2 cellular contexts compared by ENCODE assay signal in the genomic region with DNA sequence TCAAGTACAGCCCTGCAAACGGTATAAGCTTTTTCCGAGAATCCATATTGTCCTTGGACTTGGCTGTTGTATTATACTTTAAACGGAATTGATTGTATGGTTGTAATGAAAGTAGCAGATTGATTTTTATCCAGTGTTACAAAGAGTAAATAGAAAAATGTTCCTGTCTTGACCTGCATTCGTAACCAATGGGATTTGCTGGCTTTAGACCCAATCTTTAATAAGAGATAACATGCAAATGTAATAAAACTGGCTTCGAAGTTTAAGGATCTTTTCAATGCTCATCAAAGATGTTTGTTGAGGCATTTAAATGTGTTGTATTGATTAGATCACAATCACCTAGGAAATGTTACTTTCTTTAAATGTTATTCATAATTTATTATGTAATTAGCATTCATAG.
TF ChIP-seq lines count a peak whose summit lies in the region.

No MANE protein-coding gene starts in this region.

TF ChIP-seq in liver, 16 proteins besides CTCF, POLR2A, EP300 and RAD21:
- TF ChIP-seq, protein P1, sequence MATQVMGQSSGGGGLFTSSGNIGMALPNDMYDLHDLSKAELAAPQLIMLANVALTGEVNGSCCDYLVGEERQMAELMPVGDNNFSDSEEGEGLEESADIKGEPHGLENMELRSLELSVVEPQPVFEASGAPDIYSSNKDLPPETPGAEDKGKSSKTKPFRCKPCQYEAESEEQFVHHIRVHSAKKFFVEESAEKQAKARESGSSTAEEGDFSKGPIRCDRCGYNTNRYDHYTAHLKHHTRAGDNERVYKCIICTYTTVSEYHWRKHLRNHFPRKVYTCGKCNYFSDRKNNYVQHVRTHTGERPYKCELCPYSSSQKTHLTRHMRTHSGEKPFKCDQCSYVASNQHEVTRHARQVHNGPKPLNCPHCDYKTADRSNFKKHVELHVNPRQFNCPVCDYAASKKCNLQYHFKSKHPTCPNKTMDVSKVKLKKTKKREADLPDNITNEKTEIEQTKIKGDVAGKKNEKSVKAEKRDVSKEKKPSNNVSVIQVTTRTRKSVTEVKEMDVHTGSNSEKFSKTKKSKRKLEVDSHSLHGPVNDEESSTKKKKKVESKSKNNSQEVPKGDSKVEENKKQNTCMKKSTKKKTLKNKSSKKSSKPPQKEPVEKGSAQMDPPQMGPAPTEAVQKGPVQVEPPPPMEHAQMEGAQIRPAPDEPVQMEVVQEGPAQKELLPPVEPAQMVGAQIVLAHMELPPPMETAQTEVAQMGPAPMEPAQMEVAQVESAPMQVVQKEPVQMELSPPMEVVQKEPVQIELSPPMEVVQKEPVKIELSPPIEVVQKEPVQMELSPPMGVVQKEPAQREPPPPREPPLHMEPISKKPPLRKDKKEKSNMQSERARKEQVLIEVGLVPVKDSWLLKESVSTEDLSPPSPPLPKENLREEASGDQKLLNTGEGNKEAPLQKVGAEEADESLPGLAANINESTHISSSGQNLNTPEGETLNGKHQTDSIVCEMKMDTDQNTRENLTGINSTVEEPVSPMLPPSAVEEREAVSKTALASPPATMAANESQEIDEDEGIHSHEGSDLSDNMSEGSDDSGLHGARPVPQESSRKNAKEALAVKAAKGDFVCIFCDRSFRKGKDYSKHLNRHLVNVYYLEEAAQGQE (IDR thresholded peaks at IDR 0.05): no peak
- TF ChIP-seq, protein P2, sequence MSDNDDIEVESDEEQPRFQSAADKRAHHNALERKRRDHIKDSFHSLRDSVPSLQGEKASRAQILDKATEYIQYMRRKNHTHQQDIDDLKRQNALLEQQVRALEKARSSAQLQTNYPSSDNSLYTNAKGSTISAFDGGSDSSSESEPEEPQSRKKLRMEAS (IDR thresholded peaks at IDR 0.05): no peak
- TF ChIP-seq TAF1 (conservative IDR thresholded peaks at IDR 0.05) (no peak), HNF4A (conservative IDR thresholded peaks at IDR 0.05) (peak; percentile 28 to 29), FOXA2 (IDR thresholded peaks at IDR 0.05) (peak; percentile 40), EGR1 (IDR thresholded peaks at IDR 0.05; ENCODE audit: low read depth in 2 of 2) (no peak), GABPA (IDR thresholded peaks at IDR 0.05 in 1 of 2, conservative IDR thresholded peaks at IDR 0.05 in 1 of 2) (no peak), SP1 (IDR thresholded peaks at IDR 0.05) (peak; percentile 27), FOXA1 (IDR thresholded peaks at IDR 0.05) (no peak), RXRA (IDR thresholded peaks at IDR 0.05) (no peak), YY1 (IDR thresholded peaks at IDR 0.05) (peak; percentile 53)
- TF ChIP-seq, protein P3, sequence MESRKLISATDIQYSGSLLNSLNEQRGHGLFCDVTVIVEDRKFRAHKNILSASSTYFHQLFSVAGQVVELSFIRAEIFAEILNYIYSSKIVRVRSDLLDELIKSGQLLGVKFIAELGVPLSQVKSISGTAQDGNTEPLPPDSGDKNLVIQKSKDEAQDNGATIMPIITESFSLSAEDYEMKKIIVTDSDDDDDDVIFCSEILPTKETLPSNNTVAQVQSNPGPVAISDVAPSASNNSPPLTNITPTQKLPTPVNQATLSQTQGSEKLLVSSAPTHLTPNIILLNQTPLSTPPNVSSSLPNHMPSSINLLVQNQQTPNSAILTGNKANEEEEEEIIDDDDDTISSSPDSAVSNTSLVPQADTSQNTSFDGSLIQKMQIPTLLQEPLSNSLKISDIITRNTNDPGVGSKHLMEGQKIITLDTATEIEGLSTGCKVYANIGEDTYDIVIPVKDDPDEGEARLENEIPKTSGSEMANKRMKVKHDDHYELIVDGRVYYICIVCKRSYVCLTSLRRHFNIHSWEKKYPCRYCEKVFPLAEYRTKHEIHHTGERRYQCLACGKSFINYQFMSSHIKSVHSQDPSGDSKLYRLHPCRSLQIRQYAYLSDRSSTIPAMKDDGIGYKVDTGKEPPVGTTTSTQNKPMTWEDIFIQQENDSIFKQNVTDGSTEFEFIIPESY (IDR thresholded peaks at IDR 0.05): peak; percentile 12
- TF ChIP-seq, protein P4, sequence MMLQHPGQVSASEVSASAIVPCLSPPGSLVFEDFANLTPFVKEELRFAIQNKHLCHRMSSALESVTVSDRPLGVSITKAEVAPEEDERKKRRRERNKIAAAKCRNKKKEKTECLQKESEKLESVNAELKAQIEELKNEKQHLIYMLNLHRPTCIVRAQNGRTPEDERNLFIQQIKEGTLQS (IDR thresholded peaks at IDR 0.05): no peak

TF ChIP-seq in HepG2, 621 proteins besides CTCF, POLR2A, EP300 and RAD21:
- TF ChIP-seq, protein P5, sequence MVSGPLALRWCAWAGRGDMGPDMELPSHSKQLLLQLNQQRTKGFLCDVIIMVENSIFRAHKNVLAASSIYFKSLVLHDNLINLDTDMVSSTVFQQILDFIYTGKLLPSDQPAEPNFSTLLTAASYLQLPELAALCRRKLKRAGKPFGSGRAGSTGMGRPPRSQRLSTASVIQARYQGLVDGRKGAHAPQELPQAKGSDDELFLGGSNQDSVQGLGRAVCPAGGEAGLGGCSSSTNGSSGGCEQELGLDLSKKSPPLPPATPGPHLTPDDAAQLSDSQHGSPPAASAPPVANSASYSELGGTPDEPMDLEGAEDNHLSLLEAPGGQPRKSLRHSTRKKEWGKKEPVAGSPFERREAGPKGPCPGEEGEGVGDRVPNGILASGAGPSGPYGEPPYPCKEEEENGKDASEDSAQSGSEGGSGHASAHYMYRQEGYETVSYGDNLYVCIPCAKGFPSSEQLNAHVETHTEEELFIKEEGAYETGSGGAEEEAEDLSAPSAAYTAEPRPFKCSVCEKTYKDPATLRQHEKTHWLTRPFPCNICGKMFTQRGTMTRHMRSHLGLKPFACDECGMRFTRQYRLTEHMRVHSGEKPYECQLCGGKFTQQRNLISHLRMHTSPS (CRISPR knock-in tag; IDR thresholded peaks at IDR 0.05; ENCODE audit: low read depth): no peak
- TF ChIP-seq GABPB1 (CRISPR knock-in tag; IDR thresholded peaks at IDR 0.05): no peak
- TF ChIP-seq, protein P6, sequence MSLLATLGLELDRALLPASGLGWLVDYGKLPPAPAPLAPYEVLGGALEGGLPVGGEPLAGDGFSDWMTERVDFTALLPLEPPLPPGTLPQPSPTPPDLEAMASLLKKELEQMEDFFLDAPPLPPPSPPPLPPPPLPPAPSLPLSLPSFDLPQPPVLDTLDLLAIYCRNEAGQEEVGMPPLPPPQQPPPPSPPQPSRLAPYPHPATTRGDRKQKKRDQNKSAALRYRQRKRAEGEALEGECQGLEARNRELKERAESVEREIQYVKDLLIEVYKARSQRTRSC (CRISPR knock-in tag; IDR thresholded peaks at IDR 0.05; ENCODE audit: low read depth): no peak
- TF ChIP-seq HCFC1 (IDR thresholded peaks at IDR 0.05; ENCODE audit: low read depth, low read length): no peak
- TF ChIP-seq, protein P7, sequence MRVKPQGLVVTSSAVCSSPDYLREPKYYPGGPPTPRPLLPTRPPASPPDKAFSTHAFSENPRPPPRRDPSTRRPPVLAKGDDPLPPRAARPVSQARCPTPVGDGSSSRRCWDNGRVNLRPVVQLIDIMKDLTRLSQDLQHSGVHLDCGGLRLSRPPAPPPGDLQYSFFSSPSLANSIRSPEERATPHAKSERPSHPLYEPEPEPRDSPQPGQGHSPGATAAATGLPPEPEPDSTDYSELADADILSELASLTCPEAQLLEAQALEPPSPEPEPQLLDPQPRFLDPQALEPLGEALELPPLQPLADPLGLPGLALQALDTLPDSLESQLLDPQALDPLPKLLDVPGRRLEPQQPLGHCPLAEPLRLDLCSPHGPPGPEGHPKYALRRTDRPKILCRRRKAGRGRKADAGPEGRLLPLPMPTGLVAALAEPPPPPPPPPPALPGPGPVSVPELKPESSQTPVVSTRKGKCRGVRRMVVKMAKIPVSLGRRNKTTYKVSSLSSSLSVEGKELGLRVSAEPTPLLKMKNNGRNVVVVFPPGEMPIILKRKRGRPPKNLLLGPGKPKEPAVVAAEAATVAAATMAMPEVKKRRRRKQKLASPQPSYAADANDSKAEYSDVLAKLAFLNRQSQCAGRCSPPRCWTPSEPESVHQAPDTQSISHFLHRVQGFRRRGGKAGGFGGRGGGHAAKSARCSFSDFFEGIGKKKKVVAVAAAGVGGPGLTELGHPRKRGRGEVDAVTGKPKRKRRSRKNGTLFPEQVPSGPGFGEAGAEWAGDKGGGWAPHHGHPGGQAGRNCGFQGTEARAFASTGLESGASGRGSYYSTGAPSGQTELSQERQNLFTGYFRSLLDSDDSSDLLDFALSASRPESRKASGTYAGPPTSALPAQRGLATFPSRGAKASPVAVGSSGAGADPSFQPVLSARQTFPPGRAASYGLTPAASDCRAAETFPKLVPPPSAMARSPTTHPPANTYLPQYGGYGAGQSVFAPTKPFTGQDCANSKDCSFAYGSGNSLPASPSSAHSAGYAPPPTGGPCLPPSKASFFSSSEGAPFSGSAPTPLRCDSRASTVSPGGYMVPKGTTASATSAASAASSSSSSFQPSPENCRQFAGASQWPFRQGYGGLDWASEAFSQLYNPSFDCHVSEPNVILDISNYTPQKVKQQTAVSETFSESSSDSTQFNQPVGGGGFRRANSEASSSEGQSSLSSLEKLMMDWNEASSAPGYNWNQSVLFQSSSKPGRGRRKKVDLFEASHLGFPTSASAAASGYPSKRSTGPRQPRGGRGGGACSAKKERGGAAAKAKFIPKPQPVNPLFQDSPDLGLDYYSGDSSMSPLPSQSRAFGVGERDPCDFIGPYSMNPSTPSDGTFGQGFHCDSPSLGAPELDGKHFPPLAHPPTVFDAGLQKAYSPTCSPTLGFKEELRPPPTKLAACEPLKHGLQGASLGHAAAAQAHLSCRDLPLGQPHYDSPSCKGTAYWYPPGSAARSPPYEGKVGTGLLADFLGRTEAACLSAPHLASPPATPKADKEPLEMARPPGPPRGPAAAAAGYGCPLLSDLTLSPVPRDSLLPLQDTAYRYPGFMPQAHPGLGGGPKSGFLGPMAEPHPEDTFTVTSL (CRISPR knock-in tag; IDR thresholded peaks at IDR 0.05; ENCODE audit: borderline replicate concordance): no peak
- no peak for TF ChIP-seq EED (CRISPR knock-in tag; IDR thresholded peaks at IDR 0.05)
